In the genomic region with DNA sequence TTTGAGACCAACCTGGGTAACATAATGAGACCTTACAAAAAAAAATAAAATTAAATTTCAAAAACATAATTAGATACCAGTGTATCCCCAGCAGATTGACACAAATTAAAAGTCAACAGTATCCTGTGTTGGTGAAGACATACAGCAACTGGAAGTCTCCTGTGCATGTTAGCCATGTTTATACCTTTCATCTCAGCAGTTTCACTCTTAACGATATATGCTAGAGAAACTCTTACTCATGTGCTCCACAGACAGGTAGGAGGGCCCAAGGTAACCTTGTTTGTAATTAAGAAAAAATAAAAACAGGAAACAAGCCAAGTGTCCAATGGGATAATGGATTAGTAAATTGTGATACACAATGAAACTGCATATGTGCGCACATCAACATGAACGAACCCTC, we compare ENCODE assay signal across 34 cellular contexts. TPM values are rescaled to one million over a fixed set of nuclear protein-coding genes. Genes with fewer than 3 reads are reported as not detected.
DNase-seq lines count a peak whose midpoint lies in the region; ATAC-seq and TF ChIP-seq lines count a peak whose summit lies in the region.
"Had no signal": no experiment of that assay in that cellular context is flagged by ENCODE, and none has a peak within 500 bp of the region (broad histone marks: within the 10 kb centered on the region; RNA-seq: fewer than 3 reads in every experiment).

No MANE protein-coding gene starts in this region.

- ATAC-seq in activated CD4-positive, alpha-beta T cell treated with anti-CD3 and anti-CD28 coated beads for 36 hours = peak; percentile 71
- ATAC-seq in activated T-cell treated with anti-CD3 and anti-CD28 coated beads, Interleukin-2, amount 50 U/mL, for 72 hours (replicated peaks in 1 of 2) = no peak
- no peak for ATAC-seq in PC-3
- peak; percentile 23 for ATAC-seq in activated T-helper 17 cell treated with anti-CD3 and anti-CD28 coated beads, Interleukin-2, amount 50 U/mL, for 72 hours (replicated peaks)
- ATAC-seq: A549; CD8-positive, alpha-beta T cell had no signal

- peaks cover 49% of the 10 kb centered on the region for H3K27me3 ChIP-seq in PC-3 (ENCODE audit: low read length)
- H3K27me3 ChIP-seq: BLaER1 had no signal

- H3F3A ChIP-seq in PC-3 (ENCODE audit: low read length, unreplicated experiment) = no peaks in the 10 kb centered on the region

- no peak overlapping the region for H3K4me3 Mint-ChIP-seq in activated CD4-positive, alpha-beta T cell treated with anti-CD3 and anti-CD28 coated beads for 36 hours
- no peak overlapping the region for H3K4me3 Mint-ChIP-seq in activated CD4-positive, alpha-beta T cell treated with anti-CD3 and anti-CD28 coated beads, Interleukin-2, amount 10 ng/mL, durations not matched to agents 24 days and 14 days
- no peak overlapping the region for H3K4me3 Mint-ChIP-seq in activated T-cell treated with anti-CD3 and anti-CD28 coated beads, Interleukin-2, amount 50 U/mL, for 72 hours
- H3K4me3 Mint-ChIP-seq in activated T-helper 17 cell treated with anti-CD3 and anti-CD28 coated beads, Interleukin-2, amount 50 U/mL, for 72 hours = no peak overlapping the region
- H3K4me3 Mint-ChIP-seq: B cell; CD14-positive monocyte; CD4-positive, alpha-beta memory T cell; CD4-positive, alpha-beta T cell; CD8-positive, alpha-beta memory T cell; CD8-positive, alpha-beta T cell had no signal

- no peak overlapping the region for H3K9ac ChIP-seq in PC-3 (ENCODE audit: low read length)
- H3K9ac ChIP-seq: BLaER1 treated with 17β-estradiol and CSF1 and Interleukin-3, amounts not matched to agents 10 nM and 100 nM had no signal

- H3K4me2 ChIP-seq in PC-3 (ENCODE audit: low read length) = no peak overlapping the region
- H3K4me2 ChIP-seq: A549 had no signal

- H3K4me1 Mint-ChIP-seq in activated CD4-positive, alpha-beta T cell treated with anti-CD3 and anti-CD28 coated beads for 36 hours = peaks cover 7% of the 10 kb centered on the region
- no peaks in the 10 kb centered on the region for H3K4me1 Mint-ChIP-seq in activated CD4-positive, alpha-beta T cell treated with anti-CD3 and anti-CD28 coated beads, Interleukin-2, amount 10 ng/mL, durations not matched to agents 24 days and 14 days
- H3K4me1 Mint-ChIP-seq in activated T-cell treated with anti-CD3 and anti-CD28 coated beads, Interleukin-2, amount 50 U/mL, for 72 hours (ENCODE audit: low read depth) = no peaks in the 10 kb centered on the region
- H3K4me1 Mint-ChIP-seq in activated T-helper 17 cell treated with anti-CD3 and anti-CD28 coated beads, Interleukin-2, amount 50 U/mL, for 72 hours = no peaks in the 10 kb centered on the region

- no TSS peak for BruUV-seq in PC-3 (replicated peaks; lab: Mats Ljungman, UMichigan)

- CTCF ChIA-PET in activated CD4-positive, alpha-beta T cell treated with anti-CD3 and anti-CD28 coated beads for 36 hours (lab: Charles Lee) = interaction anchor here (0.6 to 2.2 kb wide), 6 partner anchors 10 to 543 kb away, joined by 3 to 6 read pairs (median 3); no protein-coding TSS in a partner anchor
- CTCF ChIA-PET in PC-3 (lab: Charles Lee) = no interaction called here

- no peaks in the 10 kb centered on the region for H3K4me1 ChIP-seq in PC-3 (ENCODE audit: insufficient read depth, low read length)
- H3K4me1 ChIP-seq: A549, BE2C, Caco-2 had no signal

- no peaks in the 10 kb centered on the region for H4K20me1 ChIP-seq in PC-3 (ENCODE audit: low read length)
- H4K20me1 ChIP-seq: BLaER1; BLaER1 treated with 17β-estradiol and CSF1 and Interleukin-3, amounts not matched to agents 10 nM and 100 nM had no signal

- no peaks in the 10 kb centered on the region for H3K36me3 Mint-ChIP-seq in activated CD4-positive, alpha-beta T cell treated with anti-CD3 and anti-CD28 coated beads for 36 hours (ENCODE audit: low read depth)
- H3K36me3 Mint-ChIP-seq in activated CD4-positive, alpha-beta T cell treated with anti-CD3 and anti-CD28 coated beads, Interleukin-2, amount 10 ng/mL, durations not matched to agents 24 days and 14 days (ENCODE audit: low read depth) = no peaks in the 10 kb centered on the region
- H3K36me3 Mint-ChIP-seq in activated T-cell treated with anti-CD3 and anti-CD28 coated beads, Interleukin-2, amount 50 U/mL, for 72 hours (ENCODE audit: insufficient read depth in 2 of 2) = no peaks in the 10 kb centered on the region
- H3K36me3 Mint-ChIP-seq in activated T-helper 17 cell treated with anti-CD3 and anti-CD28 coated beads, Interleukin-2, amount 50 U/mL, for 72 hours (ENCODE audit: low read depth) = no peaks in the 10 kb centered on the region
- H3K36me3 Mint-ChIP-seq: CD14-positive monocyte; CD4-positive, alpha-beta memory T cell; CD4-positive, CD25-positive, alpha-beta regulatory T cell; CD8-positive, alpha-beta memory T cell; CD8-positive, alpha-beta T cell had no signal

- no peak overlapping the region for H2AFZ ChIP-seq in PC-3 (ENCODE audit: low read length)

- no peak overlapping the region for H3K27ac Mint-ChIP-seq in activated CD4-positive, alpha-beta T cell treated with anti-CD3 and anti-CD28 coated beads for 36 hours
- H3K27ac Mint-ChIP-seq in activated CD4-positive, alpha-beta T cell treated with anti-CD3 and anti-CD28 coated beads, Interleukin-2, amount 10 ng/mL, durations not matched to agents 24 days and 14 days = no peak overlapping the region
- H3K27ac Mint-ChIP-seq in activated T-cell treated with anti-CD3 and anti-CD28 coated beads, Interleukin-2, amount 50 U/mL, for 72 hours = peak overlapping the region; percentile 81
- no peak overlapping the region for H3K27ac Mint-ChIP-seq in activated T-helper 17 cell treated with anti-CD3 and anti-CD28 coated beads, Interleukin-2, amount 50 U/mL, for 72 hours
- H3K27ac Mint-ChIP-seq: B cell; CD4-positive, alpha-beta memory T cell; CD4-positive, alpha-beta T cell; CD4-positive, CD25-positive, alpha-beta regulatory T cell; CD8-positive, alpha-beta memory T cell; CD8-positive, alpha-beta T cell had no signal

- no peaks in the 10 kb centered on the region for H3K9me2 ChIP-seq in PC-3 (replicated peaks; ENCODE audit: low read length)

- no peaks in the 10 kb centered on the region for H3K36me3 ChIP-seq in PC-3 (ENCODE audit: low read depth, low read length)
- H3K36me3 ChIP-seq: BE2C; BLaER1; BLaER1 treated with 17β-estradiol and CSF1 and Interleukin-3, amounts not matched to agents 10 nM and 100 nM had no signal

- H3K4me3 ChIP-seq in PC-3 (ENCODE audit: low read length) = no peak overlapping the region
- H3K4me3 ChIP-seq: A549; BLaER1; BLaER1 treated with 17β-estradiol and CSF1 and Interleukin-3, amounts not matched to agents 10 nM and 100 nM had no signal

- no peak for TF ChIP-seq CTCF in PC-3 (conservative IDR thresholded peaks at IDR 0.05; ENCODE audit: low read depth, low read length)

- H3K27ac ChIP-seq in PC-3 (ENCODE audit: low read length) = no peak overlapping the region
- H3K27ac ChIP-seq: 22Rv1; A549; BLaER1; BLaER1 treated with 17β-estradiol and CSF1 and Interleukin-3, amounts not matched to agents 10 nM and 100 nM; C4-2B had no signal

- POLR2A ChIA-PET in activated CD4-positive, alpha-beta T cell treated with anti-CD3 and anti-CD28 coated beads for 36 hours (lab: Charles Lee) = no interaction called here
- POLR2A ChIA-PET in PC-3 (lab: Charles Lee; ENCODE audit: unreplicated experiment) = no interaction called here

- H3K79me2 ChIP-seq in PC-3 (ENCODE audit: low read length) = no peaks in the 10 kb centered on the region

- no peaks in the 10 kb centered on the region for H3K9me3 ChIP-seq in PC-3 (ENCODE audit: low read length)
- H3K9me3 ChIP-seq: A549; BE2C; BLaER1; BLaER1 treated with 17β-estradiol and CSF1 and Interleukin-3, amounts not matched to agents 10 nM and 100 nM; Caco-2 had no signal

- no peaks in the 10 kb centered on the region for H3K27me3 Mint-ChIP-seq in activated CD4-positive, alpha-beta T cell treated with anti-CD3 and anti-CD28 coated beads for 36 hours
- H3K27me3 Mint-ChIP-seq in activated CD4-positive, alpha-beta T cell treated with anti-CD3 and anti-CD28 coated beads, Interleukin-2, amount 10 ng/mL, durations not matched to agents 24 days and 14 days = peaks cover 3% of the 10 kb centered on the region
- H3K27me3 Mint-ChIP-seq in activated T-cell treated with anti-CD3 and anti-CD28 coated beads, Interleukin-2, amount 50 U/mL, for 72 hours (ENCODE audit: low read depth) = no peaks in the 10 kb centered on the region
- peaks cover 9% of the 10 kb centered on the region for H3K27me3 Mint-ChIP-seq in activated T-helper 17 cell treated with anti-CD3 and anti-CD28 coated beads, Interleukin-2, amount 50 U/mL, for 72 hours
- H3K27me3 Mint-ChIP-seq: CD4-positive, alpha-beta T cell had no signal

- no peak for DNase-seq in activated CD4-positive, alpha-beta T cell treated with anti-CD3 and anti-CD28 coated beads for 36 hours
- DNase-seq in activated CD4-positive, alpha-beta T cell treated with anti-CD3 and anti-CD28 coated beads, Interleukin-2, amount 10 ng/mL, durations not matched to agents 24 days and 14 days = no peak
- DNase-seq in activated T-cell treated with anti-CD3 and anti-CD28 coated beads, Interleukin-2, amount 50 U/mL, for 72 hours = no peak
- DNase-seq in activated T-cell treated with anti-CD3 and anti-CD28 coated beads for 4 hours (no peak), PC-3 (peak; percentile 1), DMS53 (lab: John Stamatoyannopoulos, UW) (no peak), cardiac septum (ENCODE audit: low spot score) (no peak)
- DNase-seq: 8988T; ACHN; AML-193; BE2C; C1 segment of cervical spinal cord; Calu3; CD4-positive, alpha-beta memory T cell; CD4-positive, alpha-beta T cell; CD4-positive, CD25-positive, alpha-beta regulatory T cell; CD8-positive, alpha-beta memory T cell; CD8-positive, alpha-beta T cell; COR-L47; DMS 273 treated with DMSO at 0.1 percent for 48 hours; DMS153; DMS79; DMS79 treated with DMSO at 0.1 percent for 48 hours; DND-41; EL had no signal

- no peaks in the 10 kb centered on the region for H3K9me3 Mint-ChIP-seq in activated CD4-positive, alpha-beta T cell treated with anti-CD3 and anti-CD28 coated beads for 36 hours (ENCODE audit: low read depth)
- H3K9me3 Mint-ChIP-seq in activated CD4-positive, alpha-beta T cell treated with anti-CD3 and anti-CD28 coated beads, Interleukin-2, amount 10 ng/mL, durations not matched to agents 24 days and 14 days = no peaks in the 10 kb centered on the region
- no peaks in the 10 kb centered on the region for H3K9me3 Mint-ChIP-seq in activated T-cell treated with anti-CD3 and anti-CD28 coated beads, Interleukin-2, amount 50 U/mL, for 72 hours
- H3K9me3 Mint-ChIP-seq in activated T-helper 17 cell treated with anti-CD3 and anti-CD28 coated beads, Interleukin-2, amount 50 U/mL, for 72 hours = no peaks in the 10 kb centered on the region
- H3K9me3 Mint-ChIP-seq: CD4-positive, alpha-beta T cell; CD4-positive, CD25-positive, alpha-beta regulatory T cell; CD8-positive, alpha-beta memory T cell; CD8-positive, alpha-beta T cell had no signal

- intact Hi-C loops in activated CD4-positive, alpha-beta T cell treated with anti-CD3 and anti-CD28 coated beads for 36 hours (cut with DNase I, micrococcal nuclease) = loop anchor here in 1 of 2 experiments (5.0 kb wide), 1 partner anchor 116 kb away; no protein-coding TSS in a partner anchor
- intact Hi-C loops in activated CD4-positive, alpha-beta T cell treated with anti-CD3 and anti-CD28 coated beads, Interleukin-2, amount 10 ng/mL, durations not matched to agents 24 days and 14 days (cut with micrococcal nuclease) = no loop called here
- intact Hi-C loops in PC-3 (cut with micrococcal nuclease) = no loop called here
- intact Hi-C loops in cardiac septum (cut with DNase I) = no loop called here

RNA-seq across cellular contexts. Expression of a gene that starts 50.1 kb away (rescaled TPM):
- total RNA-seq in activated CD4-positive, alpha-beta T cell treated with anti-CD3 and anti-CD28 coated beads for 36 hours = 1 to 10 TPM; 3.3 to 3.7 TPM
- total RNA-seq in activated CD4-positive, alpha-beta T cell treated with anti-CD3 and anti-CD28 coated beads, Interleukin-2, amount 10 ng/mL, durations not matched to agents 24 days and 14 days = 3.2 and 3.3 TPM in 2 replicates
- total RNA-seq in activated T-cell treated with anti-CD3 and anti-CD28 coated beads, Interleukin-2, amount 50 U/mL, for 72 hours = 1 to 10 TPM; 5.6 to 6.0 TPM
- total RNA-seq in PC-3 (2014; rRNA removed) = 0.36 and 0.86 TPM in 2 replicates
- total RNA-seq in activated T-helper 17 cell treated with anti-CD3 and anti-CD28 coated beads, Interleukin-2, amount 50 U/mL, for 72 hours = 1 to 10 TPM; 3.7 to 8.1 TPM
- total RNA-seq in cardiac septum = 2.0 TPM

Comparison
In these comparisons a context has a peak if more than half of its experiments do, and no peak if none do; other contexts are left out.
1. ATAC-seq: peak in activated CD4-positive, alpha-beta T cell treated with anti-CD3 and anti-CD28 coated beads for 36 hours (single experiment) and activated T-helper 17 cell treated with anti-CD3 and anti-CD28 coated beads, Interleukin-2, amount 50 U/mL, for 72 hours (single experiment); none in activated T-cell treated with anti-CD3 and anti-CD28 coated beads, Interleukin-2, amount 50 U/mL, for 72 hours (0 of 2) and PC-3 (single experiment).